21 cellular contexts compared by ENCODE assay signal in genomic region chr22:19982991-19983578, GRCh38. TPM values are rescaled to one million over a fixed set of nuclear protein-coding genes. Genes with fewer than 3 reads are reported as not detected.
A peak's percentile ranks its signal among the peaks of the same experiment; 100 is the strongest.
DNase-seq lines count a peak whose midpoint lies in the region; ATAC-seq and TF ChIP-seq lines count a peak whose summit lies in the region.
"Had no signal": no experiment of that assay in that cellular context is flagged by ENCODE, and none has a peak within 500 bp of the region (broad histone marks: within the 10 kb centered on the region; RNA-seq: fewer than 3 reads in every experiment).

No MANE protein-coding gene starts in this region.

- H3K4me1 Mint-ChIP-seq in natural killer cell (peaks cover 0 to 16% of the 10 kb centered on the region in 2 donors), chondrocyte (ENCODE audit: low read depth) (peaks cover 29% of the 10 kb centered on the region)
- H3K4me1 Mint-ChIP-seq in natural killer cell treated with Interleukin-12 subunit alpha and Interleukin-12 subunit beta and Interleukin-15 and Interleukin-18, amount 100 ng/mL, for 72 hours (ENCODE audit: low read depth in 2 of 2) = peaks cover 0 to 7% of the 10 kb centered on the region in 2 donors

- H3K4me3 ChIP-seq in mucosa of descending colon = no peak overlapping the region
- H3K4me3 ChIP-seq: dorsolateral prefrontal cortex had no signal

- no peaks in the 10 kb centered on the region for H3K9me3 ChIP-seq in mucosa of descending colon

- no peaks in the 10 kb centered on the region for H3K9me3 Mint-ChIP-seq in natural killer cell
- H3K9me3 Mint-ChIP-seq in natural killer cell treated with Interleukin-12 subunit alpha and Interleukin-12 subunit beta and Interleukin-15 and Interleukin-18, amount 100 ng/mL, for 72 hours = no peaks in the 10 kb centered on the region
- no peaks in the 10 kb centered on the region for H3K9me3 Mint-ChIP-seq in chondrocyte (ENCODE audit: low read depth)
- H3K9me3 Mint-ChIP-seq: activated naive CD8-positive, alpha-beta T cell treated with anti-CD3 and anti-CD28 coated beads, Interleukin-2, amount 50 U/mL, for 24 hours; CD4-positive, CD25-positive, alpha-beta regulatory T cell; mesothelial cell of epicardium; nephron progenitor cell; T-cell had no signal

- H3K4me3 Mint-ChIP-seq in natural killer cell (peak overlapping the region; percentile 28), chondrocyte (ENCODE audit: unreplicated experiment) (no peak overlapping the region)
- H3K4me3 Mint-ChIP-seq in natural killer cell treated with Interleukin-12 subunit alpha and Interleukin-12 subunit beta and Interleukin-15 and Interleukin-18, amount 100 ng/mL, for 72 hours = no peak overlapping the region
- H3K4me3 Mint-ChIP-seq: activated naive CD8-positive, alpha-beta T cell treated with anti-CD3 and anti-CD28 coated beads, Interleukin-2, amount 50 U/mL, for 24 hours; CD4-positive, CD25-positive, alpha-beta regulatory T cell; mesothelial cell of epicardium; nephron progenitor cell; T-cell had no signal

- H3K36me3 ChIP-seq in mucosa of descending colon (ENCODE audit: low read depth) = no peaks in the 10 kb centered on the region

- H3K36me3 Mint-ChIP-seq in natural killer cell = no peaks in the 10 kb centered on the region
- no peaks in the 10 kb centered on the region for H3K36me3 Mint-ChIP-seq in natural killer cell treated with Interleukin-12 subunit alpha and Interleukin-12 subunit beta and Interleukin-15 and Interleukin-18, amount 100 ng/mL, for 72 hours
- H3K36me3 Mint-ChIP-seq in chondrocyte (ENCODE audit: low read depth) = peaks cover 6% of the 10 kb centered on the region
- H3K36me3 Mint-ChIP-seq: CD4-positive, CD25-positive, alpha-beta regulatory T cell; T-cell had no signal

- DNase-seq in natural killer cell (no peak), chondrocyte (ENCODE audit: low spot score) (peak; percentile 88), mucosa of descending colon (peak in 2 of 3 donors; percentile 21 to 41), cortex of kidney (lab: John Stamatoyannopoulos, UW) (no peak), dedifferentiated amniotic fluid mesenchymal stem cell (ENCODE audit: extremely low spot score) (no peak), hippocampal formation (lab: John Stamatoyannopoulos, UW) (no peak), NCI-H2029 treated with DMSO at 0.1 percent for 48 hours (lab: John Stamatoyannopoulos, UW) (no peak)
- no peak for DNase-seq in natural killer cell treated with Interleukin-12 subunit alpha and Interleukin-12 subunit beta and Interleukin-15 and Interleukin-18, amount 100 ng/mL, for 72 hours (ENCODE audit: low spot score)
- DNase-seq: ACHN; activated CD4-positive, alpha-beta T cell treated with anti-CD3 and anti-CD28 coated beads, Interleukin-2, amount 50 U/mL, for 1 hour; activated CD8-positive, alpha-beta memory T cell treated with anti-CD3 and anti-CD28 coated beads, Interleukin-2, amount 50 U/mL, for 4 hours; activated naive CD8-positive, alpha-beta T cell treated with anti-CD3 and anti-CD28 coated beads, Interleukin-2, amount 50 U/mL, for 24 hours; CD4-positive, CD25-positive, alpha-beta regulatory T cell; dorsolateral prefrontal cortex; foreskin melanocyte; NCI-H1436; NCI-H524; nephron progenitor cell; SHP77; T-cell had no signal

- no peak for ATAC-seq in natural killer cell
- ATAC-seq in natural killer cell treated with Interleukin-12 subunit alpha and Interleukin-12 subunit beta and Interleukin-15 and Interleukin-18, amount 100 ng/mL, for 72 hours = no peak
- ATAC-seq in mucosa of descending colon = no peak
- ATAC-seq: activated naive CD8-positive, alpha-beta T cell treated with anti-CD3 and anti-CD28 coated beads, Interleukin-2, amount 50 U/mL, for 24 hours; T-cell had no signal

- H3K4me1 ChIP-seq in mucosa of descending colon (ENCODE audit: low read depth) = peaks cover 11% of the 10 kb centered on the region

- TF ChIP-seq CTCF in natural killer cell (IDR thresholded peaks at IDR 0.05) (no peak), chondrocyte (IDR thresholded peaks at IDR 0.05) (no peak), mucosa of descending colon (IDR thresholded peaks at IDR 0.05) (no peak)

- H3K27me3 Mint-ChIP-seq in natural killer cell (ENCODE audit: low read depth in 2 of 2) (no peaks in the 10 kb centered on the region), chondrocyte (ENCODE audit: low read depth) (no peaks in the 10 kb centered on the region)
- H3K27me3 Mint-ChIP-seq in natural killer cell treated with Interleukin-12 subunit alpha and Interleukin-12 subunit beta and Interleukin-15 and Interleukin-18, amount 100 ng/mL, for 72 hours = no peaks in the 10 kb centered on the region
- H3K27me3 Mint-ChIP-seq: T-cell had no signal

- no peak overlapping the region for H3K27ac Mint-ChIP-seq in natural killer cell
- no peak overlapping the region for H3K27ac Mint-ChIP-seq in natural killer cell treated with Interleukin-12 subunit alpha and Interleukin-12 subunit beta and Interleukin-15 and Interleukin-18, amount 100 ng/mL, for 72 hours
- H3K27ac Mint-ChIP-seq in chondrocyte (ENCODE audit: unreplicated experiment) = no peak overlapping the region
- H3K27ac Mint-ChIP-seq: activated naive CD8-positive, alpha-beta T cell treated with anti-CD3 and anti-CD28 coated beads, Interleukin-2, amount 50 U/mL, for 24 hours; CD4-positive, CD25-positive, alpha-beta regulatory T cell; mesothelial cell of epicardium; nephron progenitor cell; T-cell had no signal

- intact Hi-C loops in natural killer cell (cut with micrococcal nuclease) (no loop called here), mucosa of descending colon (cut with DNase I, micrococcal nuclease) (no loop called here)

RNA-seq across cellular contexts. Expression of gene ARVCF, which starts 33.5 kb away (rescaled TPM):
- total RNA-seq in natural killer cell (10 to 100 TPM; 37.8 to 62.0 (median 38.7) TPM), chondrocyte (15.2 to 24.2 TPM (median 21.5 TPM) in 3 replicates), mucosa of descending colon (10 to 100 TPM; 11.2 to 15.3 (median 15.1) TPM)
- 1 to 10 TPM; 3.7 to 3.8 TPM for total RNA-seq in natural killer cell treated with Interleukin-12 subunit alpha and Interleukin-12 subunit beta and Interleukin-15 and Interleukin-18, amount 100 ng/mL, for 72 hours

RNA-seq across cellular contexts. Expression of gene TANGO2, which starts 37.8 kb away (rescaled TPM):
- total RNA-seq in natural killer cell (10 to 100 TPM; 33.3 to 53.0 (median 46.2) TPM), chondrocyte (21.7 to 30.4 TPM (median 30.1 TPM) in 3 replicates), mucosa of descending colon (10 to 100 TPM; 17.5 to 29.7 (median 27.6) TPM)
- total RNA-seq in natural killer cell treated with Interleukin-12 subunit alpha and Interleukin-12 subunit beta and Interleukin-15 and Interleukin-18, amount 100 ng/mL, for 72 hours = 10 to 100 TPM; 50.5 to 61.6 TPM

RNA-seq across cellular contexts. Expression of gene TXNRD2, which starts 41.5 kb away (rescaled TPM):
- total RNA-seq in natural killer cell = 10 to 100 TPM; 23.5 to 37.3 (median 24.4) TPM
- total RNA-seq in natural killer cell treated with Interleukin-12 subunit alpha and Interleukin-12 subunit beta and Interleukin-15 and Interleukin-18, amount 100 ng/mL, for 72 hours = 10 to 100 TPM; 29.9 to 34.3 TPM
- 12.5 to 15.8 TPM (median 14.1 TPM) in 3 replicates for total RNA-seq in chondrocyte
- 10 to 100 TPM; 20.9 to 23.6 (median 22.6) TPM for total RNA-seq in mucosa of descending colon

RNA-seq across cellular contexts. Expression of gene COMT, which starts 41.5 kb away (rescaled TPM):
- total RNA-seq in natural killer cell = 10 to 100 TPM; 37.5 to 56.2 (median 38.2) TPM
- total RNA-seq in natural killer cell treated with Interleukin-12 subunit alpha and Interleukin-12 subunit beta and Interleukin-15 and Interleukin-18, amount 100 ng/mL, for 72 hours = 100 to 1,000 TPM; 141 to 223 TPM
- total RNA-seq in chondrocyte = 66.6 to 186 TPM (median 177 TPM) in 3 replicates
- 10 to 100 TPM; 61.2 to 88.7 (median 70.7) TPM for total RNA-seq in mucosa of descending colon

Comparison
In these comparisons a context has a peak if more than half of its experiments do, and no peak if none do; other contexts are left out.
1. DNase-seq: peak in chondrocyte (single experiment) and mucosa of descending colon (2 of 3); none in natural killer cell (single experiment), natural killer cell treated with Interleukin-12 subunit alpha and Interleukin-12 subunit beta and Interleukin-15 and Interleukin-18, amount 100 ng/mL, for 72 hours (single experiment), cortex of kidney (single experiment), dedifferentiated amniotic fluid mesenchymal stem cell (single experiment), hippocampal formation (0 of 2) and NCI-H2029 treated with DMSO at 0.1 percent for 48 hours (single experiment).